In genomic region chr1:95029532-95029931, GRCh38 we compare ENCODE assay signal across 32 cellular contexts. TPM values are rescaled to one million over a fixed set of nuclear protein-coding genes. Genes with fewer than 3 reads are reported as not detected.
"Had no signal": no experiment of that assay in that cellular context is flagged by ENCODE, and none has a peak within 500 bp of the region (broad histone marks: within the 10 kb centered on the region; RNA-seq: fewer than 3 reads in every experiment).

No MANE protein-coding gene starts in this region.

- H3K36me3 ChIP-seq: adrenal gland, brain microvascular endothelial cell, breast epithelium, cardiac muscle cell had no signal

- ATAC-seq: activated naive CD8-positive, alpha-beta T cell treated with anti-CD3 and anti-CD28 coated beads, Interleukin-2, amount 50 U/mL, for 24 hours; activated T-cell treated with anti-CD3 and anti-CD28 coated beads, Interleukin-2, amount 50 U/mL, for 4 hours; activated T-cell treated with anti-CD3 and anti-CD28 coated beads, Interleukin-2, amount 50 U/mL, for 72 hours; body of pancreas had no signal

- H3K4me1 ChIP-seq: adrenal gland, ascending aorta, body of pancreas, breast epithelium had no signal

- H3K9me3 ChIP-seq: adrenal gland, body of pancreas had no signal

- FAIRE-seq: astrocyte, bronchial epithelial cell had no signal

- H3K27ac ChIP-seq: adrenal gland, ascending aorta, body of pancreas, brain microvascular endothelial cell, breast epithelium, cardiac muscle cell had no signal

- H3K27me3 ChIP-seq: adrenal gland, ascending aorta, body of pancreas, brain microvascular endothelial cell, breast epithelium, cardiac muscle cell had no signal

- H3K4me3 ChIP-seq: adrenal gland, ascending aorta, body of pancreas, breast epithelium, cardiac muscle cell had no signal

- DNase-seq: activated effector memory CD4-positive, alpha-beta T cell treated with anti-CD3 and anti-CD28 coated beads, Interleukin-2, amount 50 U/mL, for 16 hours; activated effector memory CD4-positive, alpha-beta T cell treated with Interleukin-2 at 50 U/mL for 16 hours; activated gamma-delta T cell; activated gamma-delta T cell treated with Interleukin-2 at 50 U/mL for 16 hours; activated naive CD4-positive, alpha-beta T cell; activated naive CD4-positive, alpha-beta T cell treated with anti-CD3 and anti-CD28 coated beads for 36 hours; activated naive CD4-positive, alpha-beta T cell treated with anti-CD3 and anti-CD28 coated beads, Interleukin-2, amount 10 ng/mL, durations not matched to agents 7 days and 5 days; activated naive CD4-positive, alpha-beta T cell treated with anti-CD3 and anti-CD28 coated beads, Interleukin-2, amount 50 U/mL, for 16 hours; activated naive CD4-positive, alpha-beta T cell treated with Interleukin-2 at 50 U/mL for 16 hours; activated naive CD8-positive, alpha-beta T cell treated with anti-CD3 and anti-CD28 coated beads for 36 hours; activated naive CD8-positive, alpha-beta T cell treated with anti-CD3 and anti-CD28 coated beads, Interleukin-2, amount 10 ng/mL, durations not matched to agents 7 days and 5 days; activated naive CD8-positive, alpha-beta T cell treated with anti-CD3 and anti-CD28 coated beads, Interleukin-2, amount 50 U/mL, for 24 hours; activated T-cell treated with anti-CD3 and anti-CD28 coated beads, Interleukin-2, amount 50 U/mL, for 1 hour; activated T-cell treated with anti-CD3 and anti-CD28 coated beads, Interleukin-2, amount 50 U/mL, for 24 hours; activated T-cell treated with anti-CD3 and anti-CD28 coated beads, Interleukin-2, amount 50 U/mL, for 4 hours; activated T-cell treated with anti-CD3 and anti-CD28 coated beads, Interleukin-2, amount 50 U/mL, for 48 hours; activated T-cell treated with anti-CD3 and anti-CD28 coated beads, Interleukin-2, amount 50 U/mL, for 72 hours; adrenal gland; amniotic stem cell; amygdala; anterior cingulate cortex; aorta; body of pancreas; brain microvascular endothelial cell; caudate nucleus; central memory CD4-positive, alpha-beta T cell; cerebellar nuclear complex had no signal

RNA-seq across cellular contexts. Expression of gene ALG14, which starts 43.2 kb away (rescaled TPM):
- total RNA-seq: ascending aorta had no signal
